31 cellular contexts compared by ENCODE assay signal in the genomic region with DNA sequence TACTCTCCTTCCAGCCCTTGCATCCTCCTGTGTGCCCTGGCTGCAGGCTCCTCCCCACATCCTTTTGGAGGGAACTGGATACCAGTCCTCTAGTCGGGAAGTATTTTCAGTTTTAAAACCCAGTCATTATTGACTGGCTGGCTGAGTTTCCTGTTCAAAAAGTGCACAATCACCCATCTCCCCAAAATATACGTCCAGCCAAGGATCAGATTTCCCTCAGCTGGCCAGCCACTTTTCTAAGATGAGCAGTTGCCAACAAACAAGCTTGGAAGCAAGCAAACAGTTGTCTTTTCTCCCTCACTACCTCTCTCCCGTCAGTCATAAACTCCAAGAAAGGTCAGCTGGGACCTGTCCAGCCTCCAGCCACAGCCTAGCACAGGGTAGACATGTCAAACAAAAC.
DNase-seq lines count a peak whose midpoint lies in the region; ATAC-seq and TF ChIP-seq lines count a peak whose summit lies in the region.
"Had no signal": no experiment of that assay in that cellular context is flagged by ENCODE, and none has a peak within 500 bp of the region (broad histone marks: within the 10 kb centered on the region; RNA-seq: fewer than 3 reads in every experiment).

No MANE protein-coding gene starts in this region.

- H3K9me3 ChIP-seq in gastrocnemius medialis (no peaks in the 10 kb centered on the region), vagina (no peaks in the 10 kb centered on the region)
- H3K9me3 ChIP-seq: colonic mucosa, HAP-1, left ventricle myocardium inferior had no signal

- in situ Hi-C loops in gastrocnemius medialis (cut with MboI; ENCODE audit: low sequenced_read_pairs in 4 of 4), result loop anchor here in 3 of 4 donors (25.0 kb wide), 3 partner anchors 189 to 536 kb away; no protein-coding TSS in a partner anchor

- intact Hi-C loops in gastrocnemius medialis (cut with DNase I; ENCODE audit: low total_unique reads) (no loop called here), vagina (cut with DNase I) (no loop called here)

- H3K4me1 ChIP-seq in gastrocnemius medialis (peaks cover 4 to 24% of the 10 kb centered on the region in 2 donors), vagina (no peaks in the 10 kb centered on the region)
- H3K4me1 ChIP-seq: BLaER1, colonic mucosa, HAP-1 had no signal

- H3K27ac ChIP-seq in gastrocnemius medialis (peak overlapping the region; percentile 33 to 74 (median 48)), vagina (no peak overlapping the region)
- H3K27ac ChIP-seq: BLaER1, colonic mucosa, left ventricle myocardium inferior had no signal

- ATAC-seq in gastrocnemius medialis, result peak in 1 of 2 donors; percentile 81
- ATAC-seq in HG03342 (IDR thresholded peaks at IDR 0.05; ENCODE audit: unreplicated experiment), result no peak
- ATAC-seq: Panc1; stimulated activated naive CD8-positive, alpha-beta T cell treated with anti-CD3 and anti-CD28 coated beads, Interleukin-15, amount 100 ng/mL, for 72 hours; WTC11 had no signal

- no peaks in the 10 kb centered on the region for H3K27me3 ChIP-seq in gastrocnemius medialis
- H3K27me3 ChIP-seq in vagina, result no peaks in the 10 kb centered on the region
- H3K27me3 ChIP-seq: BLaER1, colonic mucosa had no signal

- DNase-seq in H4 (ENCODE audit: low spot score), result peak; percentile 10
- peak; percentile 10 for DNase-seq in RPMI7951 (ENCODE audit: low read depth)
- DNase-seq in fibroblast of peridontal ligament (ENCODE audit: extremely low read depth), result peak; percentile 69
- DNase-seq in gastrocnemius medialis, result peak in 1 of 2 donors; percentile 57
- no peak for DNase-seq in SIG-M5 treated with dmso at 0.1 percent for 504 hours (lab: John Stamatoyannopoulos, UW; ENCODE audit: unreplicated experiment)
- no peak for DNase-seq in vagina (ENCODE audit: extremely low spot score in 2 of 2)
- DNase-seq: ACHN; activated naive CD4-positive, alpha-beta T cell treated with anti-CD3 and anti-CD28 coated beads for 36 hours; colonic mucosa; COR-L47; DMS79 treated with DMSO at 0.1 percent for 48 hours; effector CD8-positive, alpha-beta T cell; hypothalamus; immature natural killer cell; left ventricle myocardium inferior; naive B cell; NCI-H1092; NCI-H187; NCI-H2171; NCI-H510A; NK-92 treated with Interleukin-12 subunit alpha and Interleukin-12 subunit beta, amount 100 ng/mL, for 24 hours; occipital lobe; SHP77 treated with DMSO at 0.1 percent for 48 hours; small intestine; stimulated activated naive CD8-positive, alpha-beta T cell treated with anti-CD3 and anti-CD28 coated beads, Interleukin-15, amount 100 ng/mL, for 72 hours; T1000 had no signal

- no peak for TF ChIP-seq POLR2A in gastrocnemius medialis (IDR thresholded peaks at IDR 0.05)
- TF ChIP-seq POLR2A in vagina (IDR thresholded peaks at IDR 0.05), result no peak

- H3K4me3 ChIP-seq in gastrocnemius medialis (peak overlapping the region in 2 of 4 donors; percentile 15 to 36), vagina (no peak overlapping the region)
- H3K4me3 ChIP-seq: BLaER1, colonic mucosa, HAP-1, left ventricle myocardium inferior had no signal

- no peak for TF ChIP-seq CTCF in gastrocnemius medialis (IDR thresholded peaks at IDR 0.05 in 4 of 5, conservative IDR thresholded peaks at IDR 0.05 in 1 of 5)
- TF ChIP-seq CTCF in vagina (IDR thresholded peaks at IDR 0.05), result no peak

- no peaks in the 10 kb centered on the region for H3K36me3 ChIP-seq in gastrocnemius medialis
- no peaks in the 10 kb centered on the region for H3K36me3 ChIP-seq in vagina
- H3K36me3 ChIP-seq: BLaER1, colonic mucosa, HAP-1, left ventricle myocardium inferior had no signal

Comparison
In these comparisons a context has a peak if more than half of its experiments do, and no peak if none do; other contexts are left out.
1. DNase-seq: peak in H4 (single experiment), RPMI7951 (single experiment) and fibroblast of peridontal ligament (single experiment); none in SIG-M5 treated with dmso at 0.1 percent for 504 hours (single experiment) and vagina (0 of 2).